ENCODE assay signal across 1 cellular context in genomic region chr14:20044243-20044642, GRCh38.
A peak's percentile ranks its signal among the peaks of the same experiment; 100 is the strongest.
TF ChIP-seq lines count a peak whose summit lies in the region.

No MANE protein-coding gene starts in this region.

TF ChIP-seq in K562, 482 proteins besides CTCF, POLR2A, EP300 and RAD21 (continues in another document):
- no peak for TF ChIP-seq ZBTB8A (IDR thresholded peaks at IDR 0.05; ENCODE audit: partially characterized antibody)
- TF ChIP-seq RBM22 (IDR thresholded peaks at IDR 0.05; ENCODE audit: low read depth, low read length, poor library complexity, severe bottlenecking), result no peak
- TF ChIP-seq CSDE1 (IDR thresholded peaks at IDR 0.05), result no peak
- no peak for TF ChIP-seq ARID3B (CRISPR knock-in tag; IDR thresholded peaks at IDR 0.05; ENCODE audit: borderline replicate concordance)
- TF ChIP-seq CBFB (CRISPR knock-in tag; IDR thresholded peaks at IDR 0.05), result no peak
- TF ChIP-seq ZNF57 (CRISPR knock-in tag; IDR thresholded peaks at IDR 0.05), result no peak
- TF ChIP-seq TRIM25 (IDR thresholded peaks at IDR 0.05; ENCODE audit: borderline replicate concordance), result no peak
- no peak for TF ChIP-seq VEZF1 (CRISPR knock-in tag; IDR thresholded peaks at IDR 0.05)
- TF ChIP-seq NFE2 (IDR thresholded peaks at IDR 0.05; ENCODE audit: low read depth), result peak; percentile 58
- TF ChIP-seq ZKSCAN1 (IDR thresholded peaks at IDR 0.05; ENCODE audit: low read depth, low read length), result no peak
- TF ChIP-seq DNMT1 (IDR thresholded peaks at IDR 0.05), result no peak
- no peak for TF ChIP-seq ZNF24 (IDR thresholded peaks at IDR 0.05)
- no peak for TF ChIP-seq NFIX (CRISPR knock-in tag; IDR thresholded peaks at IDR 0.05; ENCODE audit: low read depth)
- TF ChIP-seq CREB5 (CRISPR knock-in tag; IDR thresholded peaks at IDR 0.05), result no peak
- TF ChIP-seq ETV1 (tag; conservative IDR thresholded peaks at IDR 0.05; ENCODE audit: low read depth), result no peak
- peak; percentile 20; the same call in 1 of the 2 replicates for TF ChIP-seq MAFG (tag; conservative IDR thresholded peaks at IDR 0.05)
- peak; percentile 90 for TF ChIP-seq JUND (IDR thresholded peaks at IDR 0.05; ENCODE audit: borderline replicate concordance, low read depth, low read length)
- peak; percentile 84; the same call in 2 of the 3 replicates for TF ChIP-seq JUND (tag; IDR thresholded peaks at IDR 0.05; ENCODE audit: borderline replicate concordance, low read depth, low read length)
- TF ChIP-seq AFF1 (IDR thresholded peaks at IDR 0.05; ENCODE audit: low read depth in 1 of 2, partially characterized antibody in 2 of 2), result no peak
- no peak for TF ChIP-seq E2F3 (CRISPR knock-in tag; IDR thresholded peaks at IDR 0.05)
- TF ChIP-seq NCOA2 (IDR thresholded peaks at IDR 0.05; ENCODE audit: partially characterized antibody in 2 of 2), result no peak
- no peak for TF ChIP-seq FOXA1 (IDR thresholded peaks at IDR 0.05; ENCODE audit: borderline replicate concordance)
- no peak for TF ChIP-seq NUFIP1 (IDR thresholded peaks at IDR 0.05; ENCODE audit: partially characterized antibody)
- no peak for TF ChIP-seq ZNF431 (CRISPR knock-in tag; IDR thresholded peaks at IDR 0.05)
- TF ChIP-seq HCFC1 (IDR thresholded peaks at IDR 0.05; ENCODE audit: low read depth, low read length), result no peak
- TF ChIP-seq ZNF347 (CRISPR knock-in tag; IDR thresholded peaks at IDR 0.05; ENCODE audit: low read depth), result no peak
- no peak for TF ChIP-seq KDM4B (IDR thresholded peaks at IDR 0.05; ENCODE audit: borderline replicate concordance in 2 of 2, low read depth in 1 of 2)
- no peak for TF ChIP-seq BRD4 (IDR thresholded peaks at IDR 0.05)
- no peak for TF ChIP-seq ZNF77 (CRISPR knock-in tag; IDR thresholded peaks at IDR 0.05)
- no peak for TF ChIP-seq ZC3H11A (IDR thresholded peaks at IDR 0.05; ENCODE audit: low read depth, low read length)
- TF ChIP-seq CREM (IDR thresholded peaks at IDR 0.05; ENCODE audit: low read depth), result no peak
- TF ChIP-seq CEBPB (tag; IDR thresholded peaks at IDR 0.05), result no peak
- peak; percentile 80 for TF ChIP-seq ATF3 (IDR thresholded peaks at IDR 0.05)
- TF ChIP-seq ATF3 (CRISPR knock-in tag; conservative IDR thresholded peaks at IDR 0.05), result no peak
- TF ChIP-seq ZNF121 (CRISPR knock-in tag; conservative IDR thresholded peaks at IDR 0.05), result no peak
- TF ChIP-seq ZNF280B (CRISPR knock-in tag; IDR thresholded peaks at IDR 0.05), result no peak
- peak; percentile 55; the same call in 1 of the 2 replicates for TF ChIP-seq EHMT2 (IDR thresholded peaks at IDR 0.05)
- TF ChIP-seq SRSF9 (IDR thresholded peaks at IDR 0.05; ENCODE audit: borderline replicate concordance, low read depth, low read length), result no peak
- TF ChIP-seq MLX (CRISPR knock-in tag; conservative IDR thresholded peaks at IDR 0.05), result no peak
- TF ChIP-seq SRSF7 (optimal IDR thresholded peaks at IDR 0.05; ENCODE audit: low read depth, low read length), result no peak
- TF ChIP-seq CXXC5 (CRISPR knock-in tag; IDR thresholded peaks at IDR 0.05), result no peak
- no peak for TF ChIP-seq TEAD1 (CRISPR knock-in tag; IDR thresholded peaks at IDR 0.05)
- no peak for TF ChIP-seq FOXA3 (CRISPR knock-in tag; conservative IDR thresholded peaks at IDR 0.05 in 1 of 2, IDR thresholded peaks at IDR 0.05 in 1 of 2)
- TF ChIP-seq GATA2 (CRISPR knock-in tag; IDR thresholded peaks at IDR 0.05), result peak; percentile 69
- TF ChIP-seq DPF2 (IDR thresholded peaks at IDR 0.05), result peak; percentile 61; the same call in 1 of the 2 replicates
- no peak for TF ChIP-seq ILF3 (IDR thresholded peaks at IDR 0.05; ENCODE audit: borderline replicate concordance)
- peak; percentile 7; the same call in 1 of the 2 replicates for TF ChIP-seq TCF3 (CRISPR knock-in tag; IDR thresholded peaks at IDR 0.05)
- no peak for TF ChIP-seq ZBTB26 (CRISPR knock-in tag; IDR thresholded peaks at IDR 0.05)
- TF ChIP-seq E2F1 (CRISPR knock-in tag; IDR thresholded peaks at IDR 0.05), result no peak
- no peak for TF ChIP-seq CHCHD3 (CRISPR knock-in tag; IDR thresholded peaks at IDR 0.05)
- TF ChIP-seq ZNF644 (tag; IDR thresholded peaks at IDR 0.05; ENCODE audit: low read depth), result no peak
- TF ChIP-seq SUPT5H (IDR thresholded peaks at IDR 0.05), result no peak
- no peak for TF ChIP-seq HDAC8 (tag; IDR thresholded peaks at IDR 0.05)
- peak; percentile 83 for TF ChIP-seq FOSL1 (tag; conservative IDR thresholded peaks at IDR 0.05)
- TF ChIP-seq SIX5 (IDR thresholded peaks at IDR 0.05; ENCODE audit: borderline replicate concordance in 1 of 2, insufficient read depth in 1 of 2, low read depth in 1 of 2, low read length in 2 of 2), result no peak
- TF ChIP-seq TARDBP (IDR thresholded peaks at IDR 0.05), result no peak
- no peak for TF ChIP-seq PRMT5 (CRISPR knock-in tag; IDR thresholded peaks at IDR 0.05)
- no peak for TF ChIP-seq RBM34 (IDR thresholded peaks at IDR 0.05; ENCODE audit: borderline replicate concordance, insufficient read depth, low read length)
- TF ChIP-seq KHSRP (IDR thresholded peaks at IDR 0.05), result no peak
- no peak for TF ChIP-seq HNRNPK (IDR thresholded peaks at IDR 0.05; ENCODE audit: low read depth, low read length, poor library complexity, severe bottlenecking)
- no peak for TF ChIP-seq KAT7 (CRISPR knock-in tag; IDR thresholded peaks at IDR 0.05; ENCODE audit: borderline replicate concordance)
